21 cellular contexts compared by ENCODE assay signal in genomic region chr17:28404007-28404406, GRCh38. TPM values are rescaled to one million over a fixed set of nuclear protein-coding genes. Genes with fewer than 3 reads are reported as not detected.
DNase-seq lines count a peak whose midpoint lies in the region; ATAC-seq and TF ChIP-seq lines count a peak whose summit lies in the region.
"Had no signal": no experiment of that assay in that cellular context is flagged by ENCODE, and none has a peak within 500 bp of the region (broad histone marks: within the 10 kb centered on the region; RNA-seq: fewer than 3 reads in every experiment).

No MANE protein-coding gene starts in this region.

- H3K9me3 Mint-ChIP-seq in IgD-negative memory B cell (no peaks in the 10 kb centered on the region), natural killer cell (no peaks in the 10 kb centered on the region)
- H3K9me3 Mint-ChIP-seq in central memory CD8-positive, alpha-beta T cell: no peaks in the 10 kb centered on the region

- peaks cover 0 to 10% (median 0%) of the 10 kb centered on the region in 11 experiments; a peak in 3 of 22 replicates for H3K27me3 ChIP-seq in BLaER1 treated with 17β-estradiol and CSF1 and Interleukin-3, amounts not matched to agents 10 nM and 100 nM

- H3K4me3 Mint-ChIP-seq in IgD-negative memory B cell: peak overlapping the region in 3 of 4 donors; percentile 67 to 83 (median 75)
- peak overlapping the region; percentile 71 for H3K4me3 Mint-ChIP-seq in central memory CD8-positive, alpha-beta T cell
- peak overlapping the region; percentile 66 for H3K4me3 Mint-ChIP-seq in natural killer cell

- H3K27ac Mint-ChIP-seq in IgD-negative memory B cell: no peak overlapping the region
- H3K27ac Mint-ChIP-seq in central memory CD8-positive, alpha-beta T cell (ENCODE audit: low read depth): peak overlapping the region; percentile 62
- H3K27ac Mint-ChIP-seq in natural killer cell: no peak overlapping the region

- no peaks in the 10 kb centered on the region for H3K9me3 ChIP-seq in BLaER1 treated with 17β-estradiol and CSF1 and Interleukin-3, amounts not matched to agents 10 nM and 100 nM (replicated peaks in 1 of 11)

- peak overlapping the region in 4 of 11 experiments; percentile 23 to 79 (median 32); a peak in 5 of 22 replicates for H3K9ac ChIP-seq in BLaER1 treated with 17β-estradiol and CSF1 and Interleukin-3, amounts not matched to agents 10 nM and 100 nM

- H3K4me1 Mint-ChIP-seq in IgD-negative memory B cell (peaks cover 6 to 9% (median 8%) of the 10 kb centered on the region in 3 donors), natural killer cell (peaks cover 0 to 3% of the 10 kb centered on the region in 2 donors)
- H3K4me1 Mint-ChIP-seq in central memory CD8-positive, alpha-beta T cell: no peaks in the 10 kb centered on the region

- no peaks in the 10 kb centered on the region for H3K36me3 Mint-ChIP-seq in IgD-negative memory B cell
- peaks cover 2% of the 10 kb centered on the region for H3K36me3 Mint-ChIP-seq in central memory CD8-positive, alpha-beta T cell (ENCODE audit: insufficient read depth)
- H3K36me3 Mint-ChIP-seq in natural killer cell: no peaks in the 10 kb centered on the region

- peak overlapping the region in 4 of 11 experiments; percentile 18 to 53 (median 38); a peak in 8 of 22 replicates for H3K27ac ChIP-seq in BLaER1 treated with 17β-estradiol and CSF1 and Interleukin-3, amounts not matched to agents 10 nM and 100 nM
- H3K27ac ChIP-seq: SK-N-MC had no signal

- DNase-seq in central memory CD8-positive, alpha-beta T cell (ENCODE audit: low spot score in 2 of 2): no peak
- DNase-seq in natural killer cell (no peak), NCI-H187 (lab: John Stamatoyannopoulos, UW) (no peak), epidermal melanocyte (ENCODE audit: insufficient read length, low spot score) (no peak)
- DNase-seq in stimulated activated CD4-positive, alpha-beta T cell treated with anti-CD3 and anti-CD28 coated beads, Interleukin-12 subunit alpha, Interleukin-12 subunit beta, amount 100 ng/mL, for 4 hours: no peak
- DNase-seq: activated CD4-positive, alpha-beta T cell treated with anti-CD3 and anti-CD28 coated beads for 1 hour; HCEC 1CT; hippocampal formation; mesendoderm; NCI-H2171; NCI-H82; stimulated activated naive CD4-positive, alpha-beta T cell treated with Interleukin-2 at 50 U/mL for 16 hours; T1000; trophoblast cell had no signal

- peak overlapping the region; percentile 3 to 100 (median 97); a peak in 19 of 22 replicates for H3K4me2 ChIP-seq in BLaER1 treated with 17β-estradiol and CSF1 and Interleukin-3, amounts not matched to agents 10 nM and 100 nM

- peaks cover 0 to 40% (median 6%) of the 10 kb centered on the region in 11 experiments; a peak in 12 of 22 replicates for H3K36me3 ChIP-seq in BLaER1 treated with 17β-estradiol and CSF1 and Interleukin-3, amounts not matched to agents 10 nM and 100 nM

- H3K27me3 Mint-ChIP-seq in IgD-negative memory B cell: no peaks in the 10 kb centered on the region
- peaks cover 18% of the 10 kb centered on the region for H3K27me3 Mint-ChIP-seq in central memory CD8-positive, alpha-beta T cell
- H3K27me3 Mint-ChIP-seq in natural killer cell (ENCODE audit: low read depth in 2 of 2): peaks cover 4 to 7% of the 10 kb centered on the region in 2 donors

- intact Hi-C loops in natural killer cell (cut with micrococcal nuclease): no loop called here

- H3K4me3 ChIP-seq in BLaER1 treated with 17β-estradiol and CSF1 and Interleukin-3, amounts not matched to agents 10 nM and 100 nM: peak overlapping the region in 4 of 10 experiments; percentile 65 to 78 (median 74); a peak in 8 of 20 replicates
- H3K4me3 ChIP-seq: SK-N-MC had no signal

- peaks cover 28 to 88% (median 60%) of the 10 kb centered on the region in 10 experiments for H3K4me1 ChIP-seq in BLaER1 treated with 17β-estradiol and CSF1 and Interleukin-3, amounts not matched to agents 10 nM and 100 nM

- no peak for ATAC-seq in central memory CD8-positive, alpha-beta T cell (replicated peaks; ENCODE audit: extremely low read depth, poor library complexity, severe bottlenecking)
- ATAC-seq in natural killer cell: no peak
- no peak for ATAC-seq in GM21360 (IDR thresholded peaks at IDR 0.05; ENCODE audit: unreplicated experiment)
- ATAC-seq: Panc1 had no signal

- peaks cover 0 to under 1% (median 0%) of the 10 kb centered on the region in 11 experiments; a peak in 1 of 22 replicates for H4K20me1 ChIP-seq in BLaER1 treated with 17β-estradiol and CSF1 and Interleukin-3, amounts not matched to agents 10 nM and 100 nM

- TF ChIP-seq CTCF in natural killer cell (IDR thresholded peaks at IDR 0.05): no peak

RNA-seq across cellular contexts. Expression of gene SLC46A1, which starts 2.0 kb away (rescaled TPM):
- polyA plus RNA-seq in IgD-negative memory B cell: 2.4 TPM
- under 1 TPM; 0.54 to 0.84 (median 0.55) TPM for total RNA-seq in natural killer cell

RNA-seq across cellular contexts. Expression of gene SARM1, which starts 32.5 kb away (rescaled TPM):
- polyA plus RNA-seq in IgD-negative memory B cell: 5.6 TPM
- 10 to 100 TPM; 25.7 to 33.0 (median 26.2) TPM for total RNA-seq in natural killer cell

RNA-seq across cellular contexts. Expression of gene VTN, which starts 33.9 kb away (rescaled TPM):
- not detected for polyA plus RNA-seq in IgD-negative memory B cell
- total RNA-seq in natural killer cell: not detected
- total RNA-seq: kidney epithelial cell had no signal

RNA-seq across cellular contexts. Expression of gene SEBOX, which starts 39.0 kb away (rescaled TPM):
- not detected for polyA plus RNA-seq in IgD-negative memory B cell
- not detected for total RNA-seq in natural killer cell
- total RNA-seq: G401, kidney epithelial cell had no signal

RNA-seq across cellular contexts. Expression of gene POLDIP2, which starts 46.7 kb away (rescaled TPM):
- polyA plus RNA-seq in IgD-negative memory B cell: 87.4 TPM
- total RNA-seq in natural killer cell: 10 to 100 TPM; 30.8 to 37.0 (median 33.7) TPM
